ENCODE assay signal across 8 cellular contexts in genomic region chr16:2009791-2010510, GRCh38. TPM values are rescaled to one million over a fixed set of nuclear protein-coding genes. Genes with fewer than 3 reads are reported as not detected.
A peak's percentile ranks its signal among the peaks of the same experiment; 100 is the strongest.
DNase-seq lines count a peak whose midpoint lies in the region; ATAC-seq lines count a peak whose summit lies in the region.

TSS of gene ZNF598 (minus strand) at chr16:2009821.

- peak within 1 kb of the TSS; percentile 92 for H3K27ac Mint-ChIP-seq in activated naive CD4-positive, alpha-beta T cell treated with anti-CD3 and anti-CD28 coated beads, Interleukin-2, amount 10 ng/mL, durations not matched to agents 7 days and 5 days

- peak; percentile 95 for DNase-seq in DMS53 (lab: John Stamatoyannopoulos, UW)
- DNase-seq in SK-MEL-5 (ENCODE audit: low read depth, low spot score) = peak; percentile 78
- DNase-seq in activated naive CD4-positive, alpha-beta T cell treated with anti-CD3 and anti-CD28 coated beads, Interleukin-2, amount 10 ng/mL, durations not matched to agents 7 days and 5 days = peak; percentile 85
- peak; percentile 88 for DNase-seq in globus pallidus (ENCODE audit: low spot score)
- peak; percentile 71 for DNase-seq in occipital lobe (lab: John Stamatoyannopoulos, UW)

- peaks cover 8% of the 10 kb centered on the region for H3K36me3 Mint-ChIP-seq in activated naive CD4-positive, alpha-beta T cell treated with anti-CD3 and anti-CD28 coated beads, Interleukin-2, amount 10 ng/mL, durations not matched to agents 7 days and 5 days

- H3K36me3 ChIP-seq in KOPT-K1 (ENCODE audit: insufficient read depth, low read length) = peaks cover 21% of the 10 kb centered on the region; the same call in 1 of the 2 replicates

- peak; percentile 78 for ATAC-seq in GM21619 (IDR thresholded peaks at IDR 0.05; ENCODE audit: unreplicated experiment)

- in situ Hi-C loops in SK-MEL-5 (cut with HindIII; ENCODE audit: low pct_unique_long_range_greater_than_20kb, low sequenced_read_pairs) = no loop called here

- peak within 1 kb of the TSS; percentile 90 for H3K4me3 Mint-ChIP-seq in activated naive CD4-positive, alpha-beta T cell treated with anti-CD3 and anti-CD28 coated beads, Interleukin-2, amount 10 ng/mL, durations not matched to agents 7 days and 5 days

- no peaks in the 10 kb centered on the region for H3K9me3 ChIP-seq in KOPT-K1 (ENCODE audit: insufficient read depth, low read length, poor library complexity, severe bottlenecking)

- CTCF ChIA-PET in activated naive CD4-positive, alpha-beta T cell treated with anti-CD3 and anti-CD28 coated beads, Interleukin-2, amount 10 ng/mL, durations not matched to agents 7 days and 5 days (lab: Charles Lee) = no interaction called here

- H3K27ac ChIP-seq in KOPT-K1 (ENCODE audit: low read depth, low read length, poor library complexity, severe bottlenecking) (peak within 1 kb of the TSS; percentile 68), temporal lobe (ENCODE audit: low read depth, low read length) (peak within 1 kb of the TSS; percentile 84)

- H3K4me1 Mint-ChIP-seq in activated naive CD4-positive, alpha-beta T cell treated with anti-CD3 and anti-CD28 coated beads, Interleukin-2, amount 10 ng/mL, durations not matched to agents 7 days and 5 days = peaks cover 42% of the 10 kb centered on the region

- no peaks in the 10 kb centered on the region for H3K9me3 Mint-ChIP-seq in activated naive CD4-positive, alpha-beta T cell treated with anti-CD3 and anti-CD28 coated beads, Interleukin-2, amount 10 ng/mL, durations not matched to agents 7 days and 5 days

- H3K27me3 Mint-ChIP-seq in activated naive CD4-positive, alpha-beta T cell treated with anti-CD3 and anti-CD28 coated beads, Interleukin-2, amount 10 ng/mL, durations not matched to agents 7 days and 5 days = no peaks in the 10 kb centered on the region

RNA-seq across cellular contexts. Expression of gene ZNF598, which starts in this region (rescaled TPM):
- 10.4 and 10.7 TPM in 2 replicates for total RNA-seq in SK-MEL-5 (2014; rRNA removed; shearing (Covaris generic))
- 67.3 and 93.2 TPM in 2 replicates for polyA plus RNA-seq in SK-MEL-5 (2015; cell fraction: cytosol; rRNA removed)
- 123 and 229 TPM in 2 replicates for polyA plus RNA-seq in SK-MEL-5 (2015; cell fraction: nucleus; rRNA removed)
- total RNA-seq in occipital lobe (5.5 TPM), temporal lobe (5.2 TPM)

Comparison
In these comparisons a context has a peak if more than half of its experiments do, and no peak if none do; other contexts are left out.
1. Peak in every context shown above with its lines: DNase-seq, ATAC-seq and H3K27ac ChIP-seq.